ENCODE assay signal across 23 cellular contexts in genomic region chr7:13144622-13145021, GRCh38.
DNase-seq lines count a peak whose midpoint lies in the region; ATAC-seq, FAIRE-seq and TF ChIP-seq lines count a peak whose summit lies in the region.
"Had no signal": no experiment of that assay in that cellular context is flagged by ENCODE, and none has a peak within 500 bp of the region (broad histone marks: within the 10 kb centered on the region; RNA-seq: fewer than 3 reads in every experiment).

No MANE protein-coding gene starts in this region.

- H3K36me3 Mint-ChIP-seq in astrocyte (ENCODE audit: low read depth, unreplicated experiment) (no peaks in the 10 kb centered on the region), glutamatergic neuron (ENCODE audit: unreplicated experiment) (no peaks in the 10 kb centered on the region)
- H3K36me3 Mint-ChIP-seq: activated CD4-positive, alpha-beta memory T cell treated with anti-CD3 and anti-CD28 coated beads for 36 hours; activated naive CD4-positive, alpha-beta T cell treated with anti-CD3 and anti-CD28 coated beads, Interleukin-2, amount 50 U/mL, for 24 hours; T-cell had no signal

- H3K36me3 ChIP-seq in astrocyte (ENCODE audit: insufficient read depth, low read length) (no peaks in the 10 kb centered on the region), stomach (no peaks in the 10 kb centered on the region)
- H3K36me3 ChIP-seq: BE2C, esophagus squamous epithelium had no signal

- H3K9me3 ChIP-seq in astrocyte (ENCODE audit: insufficient read depth, low read depth, low read length): no peaks in the 10 kb centered on the region
- no peaks in the 10 kb centered on the region for H3K9me3 ChIP-seq in stomach
- H3K9me3 ChIP-seq: BE2C, esophagus squamous epithelium had no signal

- H3K4me1 ChIP-seq in astrocyte (ENCODE audit: insufficient read depth, low read length): no peaks in the 10 kb centered on the region
- peaks cover 0 to 10% (median 4%) of the 10 kb centered on the region in 4 donors for H3K4me1 ChIP-seq in stomach
- H3K4me1 ChIP-seq: BE2C, esophagus squamous epithelium had no signal

- intact Hi-C loops in sciatic nerve (cut with DNase I): no loop called here
- intact Hi-C loops in stomach (cut with DNase I; ENCODE audit: low total_unique reads): no loop called here

- no peak for TF ChIP-seq POLR2A in stomach (IDR thresholded peaks at IDR 0.05)

- no peak overlapping the region for H3K4me2 ChIP-seq in astrocyte (ENCODE audit: low read length)

- H3K79me2 ChIP-seq in astrocyte (ENCODE audit: insufficient read depth, low read length): no peaks in the 10 kb centered on the region

- peak; percentile 81 for ATAC-seq in sciatic nerve
- ATAC-seq: activated T-cell treated with anti-CD3 and anti-CD28 coated beads, Interleukin-2, amount 50 U/mL, for 4 hours; T-cell had no signal

- H3K4me3 ChIP-seq in astrocyte (ENCODE audit: insufficient read depth, low read depth, low read length) (no peak overlapping the region), stomach (no peak overlapping the region)
- H3K4me3 ChIP-seq: esophagus squamous epithelium, skin epidermis had no signal

- H3K27ac Mint-ChIP-seq in astrocyte (ENCODE audit: unreplicated experiment) (no peak overlapping the region), glutamatergic neuron (ENCODE audit: unreplicated experiment) (peak overlapping the region; percentile 6)
- H3K27ac Mint-ChIP-seq: activated CD4-positive, alpha-beta memory T cell treated with anti-CD3 and anti-CD28 coated beads for 36 hours; activated naive CD4-positive, alpha-beta T cell treated with anti-CD3 and anti-CD28 coated beads, Interleukin-2, amount 50 U/mL, for 24 hours; H9; T-cell had no signal

- H2AFZ ChIP-seq in astrocyte (ENCODE audit: low read depth, low read length): no peak overlapping the region

- TF ChIP-seq CTCF in astrocyte (IDR thresholded peaks at IDR 0.05; ENCODE audit: insufficient read depth, low read depth, low read length): no peak
- no peak for TF ChIP-seq CTCF in glutamatergic neuron (IDR thresholded peaks at IDR 0.05; ENCODE audit: partially characterized antibody, unreplicated experiment)
- TF ChIP-seq CTCF in stomach (IDR thresholded peaks at IDR 0.05): no peak

- 32 to 62% (median 44%) methylated on average over 4 of the region's 4 CpGs for whole genome bisulfite sequencing in stomach, 5 donors

- no peaks in the 10 kb centered on the region for H3K9me3 Mint-ChIP-seq in astrocyte (ENCODE audit: unreplicated experiment)
- no peaks in the 10 kb centered on the region for H3K9me3 Mint-ChIP-seq in glutamatergic neuron (ENCODE audit: unreplicated experiment)
- H3K9me3 Mint-ChIP-seq: activated CD4-positive, alpha-beta memory T cell treated with anti-CD3 and anti-CD28 coated beads for 36 hours; activated naive CD4-positive, alpha-beta T cell treated with anti-CD3 and anti-CD28 coated beads, Interleukin-2, amount 50 U/mL, for 24 hours; activated T-cell treated with anti-CD3 and anti-CD28 coated beads, Interleukin-2, amount 50 U/mL, for 4 hours; H9; T-cell had no signal

- DNase-seq in HCEC 1CT (peak; percentile 63), astrocyte (ENCODE audit: low read depth) (peak; percentile 33), glutamatergic neuron (no peak), sciatic nerve (ENCODE audit: low spot score) (no peak), pons (ENCODE audit: low spot score) (no peak), stomach (no peak), NCI-H748 treated with DMSO at 0.1 percent for 48 hours (lab: John Stamatoyannopoulos, UW) (no peak)
- DNase-seq: activated CD4-positive, alpha-beta memory T cell treated with anti-CD3 and anti-CD28 coated beads for 36 hours; activated T-cell treated with anti-CD3 and anti-CD28 coated beads, Interleukin-2, amount 50 U/mL, for 4 hours; BE2C; caudate nucleus; DMS53; effector CD8-positive, alpha-beta T cell; esophagus squamous epithelium; H9; hypothalamus; kidney glomerular epithelial cell; NCI-H1436; occipital lobe; T-cell had no signal

- no peaks in the 10 kb centered on the region for H3K27me3 ChIP-seq in astrocyte (ENCODE audit: insufficient read depth, low read length)
- H3K27me3 ChIP-seq in stomach: no peaks in the 10 kb centered on the region
- H3K27me3 ChIP-seq: BE2C, esophagus squamous epithelium had no signal

- no peak overlapping the region for H3K9ac ChIP-seq in astrocyte (ENCODE audit: low read length)

- H3K27ac ChIP-seq in astrocyte (ENCODE audit: low read depth, low read length): no peak overlapping the region
- no peak overlapping the region for H3K27ac ChIP-seq in stomach
- H3K27ac ChIP-seq: esophagus squamous epithelium, RWPE1, skin epidermis had no signal

- no peak for TF ChIP-seq EP300 in stomach (IDR thresholded peaks at IDR 0.05)

- FAIRE-seq in astrocyte (lab: Jason Lieb, UNC): no peak

- no peak overlapping the region for H3K4me3 Mint-ChIP-seq in astrocyte (ENCODE audit: unreplicated experiment)
- no peak overlapping the region for H3K4me3 Mint-ChIP-seq in glutamatergic neuron (ENCODE audit: unreplicated experiment)
- H3K4me3 Mint-ChIP-seq: activated CD4-positive, alpha-beta memory T cell treated with anti-CD3 and anti-CD28 coated beads for 36 hours; activated naive CD4-positive, alpha-beta T cell treated with anti-CD3 and anti-CD28 coated beads, Interleukin-2, amount 50 U/mL, for 24 hours; activated T-cell treated with anti-CD3 and anti-CD28 coated beads, Interleukin-2, amount 50 U/mL, for 4 hours; H9; T-cell had no signal

- H3K27me3 Mint-ChIP-seq in astrocyte (ENCODE audit: low read depth, unreplicated experiment) (no peaks in the 10 kb centered on the region), glutamatergic neuron (ENCODE audit: unreplicated experiment) (no peaks in the 10 kb centered on the region)
- H3K27me3 Mint-ChIP-seq: activated CD4-positive, alpha-beta memory T cell treated with anti-CD3 and anti-CD28 coated beads for 36 hours had no signal

- H4K20me1 ChIP-seq in astrocyte (ENCODE audit: insufficient read depth, low read length): no peaks in the 10 kb centered on the region

- H3K4me1 Mint-ChIP-seq in astrocyte (ENCODE audit: low read depth, unreplicated experiment): no peaks in the 10 kb centered on the region
- H3K4me1 Mint-ChIP-seq in glutamatergic neuron (ENCODE audit: low read depth, unreplicated experiment): peaks cover 12% of the 10 kb centered on the region
- H3K4me1 Mint-ChIP-seq: activated naive CD4-positive, alpha-beta T cell treated with anti-CD3 and anti-CD28 coated beads, Interleukin-2, amount 50 U/mL, for 24 hours; H9; T-cell had no signal

Comparison
In these comparisons a context has a peak if more than half of its experiments do, and no peak if none do; other contexts are left out.
1. DNase-seq: peak in HCEC 1CT (single experiment) and astrocyte (single experiment); none in glutamatergic neuron (single experiment), sciatic nerve (single experiment), pons (single experiment), stomach (single experiment) and NCI-H748 treated with DMSO at 0.1 percent for 48 hours (single experiment).